7 cellular contexts compared by ENCODE assay signal in genomic region chr3:123880998-123881561, GRCh38. TPM values are rescaled to one million over a fixed set of nuclear protein-coding genes. Genes with fewer than 3 reads are reported as not detected.
DNase-seq lines count a peak whose midpoint lies in the region; ATAC-seq and TF ChIP-seq lines count a peak whose summit lies in the region.

No MANE protein-coding gene starts in this region.

- DNase-seq in GM12865 (ENCODE audit: low read depth): no peak
- peak; percentile 14 for DNase-seq in NB4 (ENCODE audit: low read depth)
- DNase-seq in colonic mucosa: peak; percentile 24
- peak in 6 of 10 donors; percentile 20 to 85 (median 28) for DNase-seq in posterior cingulate gyrus
- no peak for DNase-seq in activated T-cell treated with anti-CD3 and anti-CD28 coated beads, Interleukin-2, amount 50 U/mL, for 48 hours

- no peak for TF ChIP-seq POLR2A in NB4 (IDR thresholded peaks at IDR 0.05; ENCODE audit: extremely low read depth, insufficient read length)

- H3K36me3 ChIP-seq in colonic mucosa: no peaks in the 10 kb centered on the region

- ATAC-seq in GM18909 (IDR thresholded peaks at IDR 0.05; ENCODE audit: poor library complexity, unreplicated experiment) (no peak), HG03342 (IDR thresholded peaks at IDR 0.05; ENCODE audit: unreplicated experiment) (no peak)

- no peaks in the 10 kb centered on the region for H3K9me3 ChIP-seq in colonic mucosa

- H3K9ac ChIP-seq in colonic mucosa (ENCODE audit: low read depth in 2 of 2, low read length in 2 of 2): no peak overlapping the region

- TF ChIP-seq CTCF in GM12865 (IDR thresholded peaks at IDR 0.05; ENCODE audit: insufficient read depth, low read depth, low read length, missing control alignments): peak; percentile 23
- TF ChIP-seq CTCF in NB4 (IDR thresholded peaks at IDR 0.05; ENCODE audit: low read depth, low read length): peak; percentile 38
- no peak for TF ChIP-seq CTCF in colonic mucosa (IDR thresholded peaks at IDR 0.05)

- intact Hi-C loops in colonic mucosa (cut with DNase I) (loop anchor here (10.0 kb wide), 1 partner anchor 104 kb away; no protein-coding TSS in a partner anchor), posterior cingulate gyrus (cut with DNase I) (no loop called here)

- no peaks in the 10 kb centered on the region for H3K27me3 ChIP-seq in colonic mucosa

- H3K4me3 ChIP-seq in GM12865 (ENCODE audit: low read depth, low read length): no peak overlapping the region
- H3K4me3 ChIP-seq in NB4 (ENCODE audit: low read depth, low read length): no peak overlapping the region
- no peak overlapping the region for H3K4me3 ChIP-seq in colonic mucosa

- H3K27ac ChIP-seq in colonic mucosa: no peak overlapping the region

- peaks cover 4% of the 10 kb centered on the region for H3K4me1 ChIP-seq in colonic mucosa

RNA-seq across cellular contexts. Expression of gene MYLK, which starts 3.1 kb away (rescaled TPM):
- 100 to 1,000 TPM in 1 of 2 donors, 10 to 100 TPM in 1; 58.8 to 267 TPM for total RNA-seq in colonic mucosa

Comparison
In these comparisons a context has a peak if more than half of its experiments do, and no peak if none do; other contexts are left out.
1. DNase-seq: peak in NB4 (single experiment), colonic mucosa (single experiment) and posterior cingulate gyrus (6 of 10); none in GM12865 (single experiment) and activated T-cell treated with anti-CD3 and anti-CD28 coated beads, Interleukin-2, amount 50 U/mL, for 48 hours (0 of 2).